ENCODE assay signal across 12 cellular contexts in the genomic region with DNA sequence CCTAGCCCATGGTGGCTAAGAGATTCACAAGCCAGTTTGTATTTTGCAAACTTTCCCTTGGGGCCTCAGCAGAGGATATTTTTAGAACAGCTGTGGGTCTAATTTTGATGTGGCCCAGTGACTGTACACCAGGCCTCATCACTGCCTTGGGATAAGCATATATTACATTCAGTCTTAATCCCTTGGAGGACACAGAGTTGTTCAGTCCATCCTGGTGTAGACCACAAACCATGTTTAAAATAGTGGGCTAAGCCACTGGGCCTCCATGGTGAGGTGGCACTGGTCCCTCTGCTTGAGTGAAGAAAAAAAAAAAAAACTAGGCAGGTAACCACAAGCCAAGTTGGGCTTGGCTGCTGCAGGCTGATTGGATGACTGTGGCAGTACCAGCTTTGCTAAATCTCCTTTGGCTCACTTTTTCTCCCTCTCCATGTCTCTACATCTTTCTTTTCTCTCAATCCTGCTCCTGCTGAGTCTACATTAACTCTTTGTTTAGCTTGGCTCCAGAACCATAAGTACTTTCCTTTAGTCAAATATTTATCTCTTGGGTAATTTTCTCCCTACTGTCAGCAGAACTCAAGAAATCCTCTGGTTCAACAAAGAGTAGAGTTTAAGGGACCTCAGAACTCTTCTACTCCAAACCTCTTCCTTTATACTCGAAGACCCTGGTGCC.
A peak's percentile ranks its signal among the peaks of the same experiment; 100 is the strongest.
DNase-seq lines count a peak whose midpoint lies in the region; ATAC-seq and TF ChIP-seq lines count a peak whose summit lies in the region.
"Had no signal": no experiment of that assay in that cellular context is flagged by ENCODE, and none has a peak within 500 bp of the region (broad histone marks: within the 10 kb centered on the region; RNA-seq: fewer than 3 reads in every experiment).

No MANE protein-coding gene starts in this region.

- DNase-seq in LHCN-M2 (ENCODE audit: low read depth): peak; percentile 76
- DNase-seq in brain pericyte (ENCODE audit: low read depth, low spot score): peak; percentile 63
- no peak for DNase-seq in osteocyte (ENCODE audit: extremely low spot score, unreplicated experiment)
- DNase-seq in C1 segment of cervical spinal cord (lab: John Stamatoyannopoulos, UW): no peak
- no peak for DNase-seq in amniotic stem cell (lab: John Stamatoyannopoulos, UW)
- DNase-seq: activated CD4-positive, alpha-beta T cell treated with anti-CD3 and anti-CD28 coated beads, Interleukin-2, amount 50 U/mL, for 4 hours; NCI-H2029; ovary; PC-9; stimulated activated CD4-positive, alpha-beta T cell treated with anti-CD3 and anti-CD28 coated beads, Interleukin-2, amount 100 ng/mL, for 48 hours had no signal

- H3K4me1 Mint-ChIP-seq in osteocyte (ENCODE audit: unreplicated experiment): peaks cover 21% of the 10 kb centered on the region

- H3K36me3 Mint-ChIP-seq in osteocyte (ENCODE audit: unreplicated experiment): peaks cover 3% of the 10 kb centered on the region

- no peak for TF ChIP-seq CTCF in osteocyte (IDR thresholded peaks at IDR 0.05)

- peak overlapping the region; percentile 58 for H3K27ac Mint-ChIP-seq in osteocyte (ENCODE audit: unreplicated experiment)

- no peak overlapping the region for H3K4me3 Mint-ChIP-seq in osteocyte (ENCODE audit: unreplicated experiment)

- peak; percentile 38 for ATAC-seq in GM18502 (IDR thresholded peaks at IDR 0.05; ENCODE audit: poor library complexity, unreplicated experiment)
- ATAC-seq in GM18498 (IDR thresholded peaks at IDR 0.05; ENCODE audit: unreplicated experiment): no peak

- no peaks in the 10 kb centered on the region for H3K27me3 Mint-ChIP-seq in osteocyte (ENCODE audit: unreplicated experiment)

- H3K9me3 Mint-ChIP-seq in osteocyte (ENCODE audit: unreplicated experiment): peaks cover 5% of the 10 kb centered on the region

Comparison
In these comparisons a context has a peak if more than half of its experiments do, and no peak if none do; other contexts are left out.
1. DNase-seq: peak in LHCN-M2 (single experiment) and brain pericyte (single experiment); none in osteocyte (single experiment), C1 segment of cervical spinal cord (0 of 14) and amniotic stem cell (single experiment).